22 cellular contexts compared by ENCODE assay signal in the genomic region with DNA sequence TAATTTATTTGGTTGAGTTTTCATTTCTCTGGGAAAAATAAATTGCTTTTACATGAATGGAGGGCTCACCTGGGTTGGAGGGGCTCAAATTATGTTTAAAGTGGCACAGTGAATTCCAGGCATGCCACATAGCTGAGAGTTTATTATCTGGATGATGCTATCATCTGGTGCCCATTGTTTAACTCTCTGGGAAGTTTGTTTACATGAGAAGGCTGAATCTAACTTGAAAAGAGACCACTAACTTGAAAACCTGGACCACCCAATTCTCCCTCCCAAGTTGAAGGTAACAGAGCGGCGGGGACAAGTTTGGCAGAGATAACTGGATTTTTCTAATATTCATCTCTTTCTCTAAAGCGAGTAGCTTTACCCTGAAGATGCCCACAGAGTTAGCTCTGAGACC.
"Had no signal": no experiment of that assay in that cellular context is flagged by ENCODE, and none has a peak within 500 bp of the region (broad histone marks: within the 10 kb centered on the region; RNA-seq: fewer than 3 reads in every experiment).

No MANE protein-coding gene starts in this region.

- H3K27me3 ChIP-seq: ovary, right atrium auricular region, right lobe of liver, stomach, testis, thyroid gland, transverse colon, upper lobe of left lung, vagina had no signal

- H3K9me3 ChIP-seq: mucosa of descending colon, right atrium auricular region, right lobe of liver, stomach, testis, thyroid gland, transverse colon, upper lobe of left lung, vagina had no signal

- H3K4me3 ChIP-seq: left ventricle myocardium inferior, lung, mucosa of descending colon, ovary, right atrium auricular region, right lobe of liver, stomach, testis, thyroid gland, transverse colon, upper lobe of left lung, vagina had no signal

- H3K36me3 ChIP-seq: left ventricle myocardium inferior, ovary, right atrium auricular region, right lobe of liver, stomach, thyroid gland, transverse colon, upper lobe of left lung, vagina had no signal

- FAIRE-seq: keratinocyte had no signal

- ATAC-seq: mucosa of descending colon; naive thymus-derived CD4-positive, alpha-beta T cell; right lobe of liver; stimulated activated naive B cell treated with anti-CD40 and anti-IgM and Interleukin-4, amounts not matched to agents 10 μg/mL and 1 μg/mL and 100 μg/mL, for 72 hours; stimulated activated naive CD8-positive, alpha-beta T cell treated with anti-CD3 and anti-CD28 coated beads, Interleukin-15, Interleukin-2, amounts not matched to agents 100 U/mL and 50 U/mL, for 24 hours had no signal

- DNase-seq: hypothalamus; left ventricle myocardium inferior; midbrain; mucosa of descending colon; naive thymus-derived CD4-positive, alpha-beta T cell; ovary; right lobe of liver; stimulated activated CD4-positive, alpha-beta T cell treated with anti-CD3 and anti-CD28 coated beads, Interleukin-12 subunit alpha, Interleukin-12 subunit beta, amount 100 ng/mL, for 4 hours; stimulated activated CD4-positive, alpha-beta T cell treated with anti-CD3 and anti-CD28 coated beads, Interleukin-15, amount 100 ng/mL, for 24 hours; stimulated activated CD4-positive, alpha-beta T cell treated with anti-CD3 and anti-CD28 coated beads, Interleukin-2, amount 100 ng/mL, for 24 hours; stimulated activated CD4-positive, alpha-beta T cell treated with anti-CD3 and anti-CD28 coated beads, Interleukin-4, amount 100 ng/mL, for 1 hour; stimulated activated naive B cell treated with anti-CD40 and anti-IgM and Interleukin-4, amounts not matched to agents 10 μg/mL and 1 μg/mL and 100 μg/mL, for 72 hours; stimulated activated naive CD8-positive, alpha-beta T cell treated with anti-CD3 and anti-CD28 coated beads, Interleukin-15, Interleukin-2, amounts not matched to agents 100 U/mL and 50 U/mL, for 24 hours; stomach; testis; thyroid gland; transverse colon; upper lobe of left lung had no signal

- H3K27ac ChIP-seq: left ventricle myocardium inferior, ovary, right atrium auricular region, right lobe of liver, stomach, testis, thyroid gland, transverse colon, upper lobe of left lung, vagina had no signal

- H3K4me1 ChIP-seq: right lobe of liver, testis, thyroid gland, transverse colon, upper lobe of left lung, vagina had no signal
